ENCODE assay signal across 14 cellular contexts in genomic region chr14:95295600-95296376, GRCh38.
"Had no signal": no experiment of that assay in that cellular context is flagged by ENCODE, and none has a peak within 500 bp of the region (broad histone marks: within the 10 kb centered on the region; RNA-seq: fewer than 3 reads in every experiment).

No MANE protein-coding gene starts in this region.

- H3K4me1 ChIP-seq: uterus had no signal

- H3K9me3 Mint-ChIP-seq: activated naive CD4-positive, alpha-beta T cell treated with anti-CD3 and anti-CD28 coated beads, Interleukin-2, amount 10 ng/mL, durations not matched to agents 7 days and 5 days had no signal

- H3K27ac ChIP-seq: thyroid gland, uterus, VCaP had no signal

- H3K27me3 ChIP-seq: pancreas, thyroid gland, uterus had no signal

- H3K4me3 ChIP-seq: lung, pancreas, thyroid gland, uterus had no signal

- H3K4me1 Mint-ChIP-seq: activated naive CD4-positive, alpha-beta T cell treated with anti-CD3 and anti-CD28 coated beads, Interleukin-2, amount 10 ng/mL, durations not matched to agents 7 days and 5 days; naive thymus-derived CD4-positive, alpha-beta T cell had no signal

- H3K4me3 Mint-ChIP-seq: activated CD4-positive, alpha-beta memory T cell treated with anti-CD3 and anti-CD28 coated beads for 36 hours; activated CD8-positive, alpha-beta memory T cell treated with anti-CD3 and anti-CD28 coated beads, Interleukin-2, amount 10 ng/mL, durations not matched to agents 7 days and 5 days; activated naive CD4-positive, alpha-beta T cell treated with anti-CD3 and anti-CD28 coated beads, Interleukin-2, amount 10 ng/mL, durations not matched to agents 7 days and 5 days; naive thymus-derived CD4-positive, alpha-beta T cell had no signal

- DNase-seq: activated CD4-positive, alpha-beta memory T cell treated with anti-CD3 and anti-CD28 coated beads for 36 hours; activated CD8-positive, alpha-beta memory T cell treated with anti-CD3 and anti-CD28 coated beads, Interleukin-2, amount 10 ng/mL, durations not matched to agents 7 days and 5 days; activated naive CD4-positive, alpha-beta T cell treated with anti-CD3 and anti-CD28 coated beads, Interleukin-2, amount 10 ng/mL, durations not matched to agents 7 days and 5 days; activated T-cell treated with anti-CD3 and anti-CD28 coated beads, Interleukin-2, amount 50 U/mL, for 1 hour; naive thymus-derived CD4-positive, alpha-beta T cell; stimulated activated CD4-positive, alpha-beta T cell treated with anti-CD3 and anti-CD28 coated beads, Interleukin-12 subunit alpha, Interleukin-12 subunit beta, amount 100 ng/mL, for 4 hours; stimulated activated CD4-positive, alpha-beta T cell treated with anti-CD3 and anti-CD28 coated beads, Interleukin-2, amount 100 ng/mL, for 24 hours; T-helper 1 cell; T1000; uterus had no signal

- H3K27ac Mint-ChIP-seq: activated CD4-positive, alpha-beta memory T cell treated with anti-CD3 and anti-CD28 coated beads for 36 hours; activated CD8-positive, alpha-beta memory T cell treated with anti-CD3 and anti-CD28 coated beads, Interleukin-2, amount 10 ng/mL, durations not matched to agents 7 days and 5 days; activated naive CD4-positive, alpha-beta T cell treated with anti-CD3 and anti-CD28 coated beads, Interleukin-2, amount 10 ng/mL, durations not matched to agents 7 days and 5 days; naive thymus-derived CD4-positive, alpha-beta T cell had no signal

- ATAC-seq: activated CD8-positive, alpha-beta memory T cell treated with anti-CD3 and anti-CD28 coated beads, Interleukin-2, amount 10 ng/mL, durations not matched to agents 7 days and 5 days; naive thymus-derived CD4-positive, alpha-beta T cell had no signal

- H3K9me3 ChIP-seq: pancreas, thyroid gland, uterus had no signal

- H3K36me3 Mint-ChIP-seq: activated CD4-positive, alpha-beta memory T cell treated with anti-CD3 and anti-CD28 coated beads for 36 hours; activated CD8-positive, alpha-beta memory T cell treated with anti-CD3 and anti-CD28 coated beads, Interleukin-2, amount 10 ng/mL, durations not matched to agents 7 days and 5 days; activated naive CD4-positive, alpha-beta T cell treated with anti-CD3 and anti-CD28 coated beads, Interleukin-2, amount 10 ng/mL, durations not matched to agents 7 days and 5 days had no signal

- H3K36me3 ChIP-seq: pancreas, thyroid gland, uterus had no signal
